Comparison of ENCODE assay signal across 25 cellular contexts in the genomic region with DNA sequence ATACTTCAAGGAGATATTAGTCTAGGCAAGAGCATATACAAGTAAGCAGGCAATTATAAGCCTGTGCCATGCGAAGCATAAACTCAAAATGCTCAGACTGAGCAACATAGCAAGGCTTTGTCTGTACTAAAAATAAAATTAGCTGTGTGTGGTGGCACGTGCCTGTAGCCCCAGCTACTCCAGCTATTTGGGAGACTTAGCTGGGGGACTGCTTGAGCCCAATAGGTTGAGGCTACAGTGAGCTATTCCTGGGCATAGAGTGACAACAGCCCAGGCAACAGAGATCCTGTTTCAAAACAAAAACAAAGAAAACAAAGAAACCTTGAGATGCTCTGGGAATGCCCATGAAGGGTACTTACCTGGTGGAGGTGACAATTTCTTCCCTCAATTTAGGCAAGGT.
"Had no signal": no experiment of that assay in that cellular context is flagged by ENCODE, and none has a peak within 500 bp of the region (broad histone marks: within the 10 kb centered on the region; RNA-seq: fewer than 3 reads in every experiment).

No MANE protein-coding gene starts in this region.

- H3K27ac ChIP-seq: dorsolateral prefrontal cortex, epithelial cell of prostate, foreskin keratinocyte, gastroesophageal sphincter, heart left ventricle, hepatocyte, ovary, skin epidermis, spleen, thoracic aorta, tibial nerve, upper lobe of left lung had no signal

- H3K4me1 ChIP-seq: foreskin keratinocyte, tibial nerve had no signal

- H3K36me3 ChIP-seq: gastroesophageal sphincter, heart left ventricle, ovary, spleen, thoracic aorta, tibial nerve, upper lobe of left lung had no signal

- H3K4me3 ChIP-seq: dorsolateral prefrontal cortex, gastroesophageal sphincter, heart left ventricle, hepatocyte, ovary, skin epidermis, spleen, thoracic aorta, tibial nerve, upper lobe of left lung had no signal

- H3K27me3 ChIP-seq: dorsolateral prefrontal cortex, foreskin keratinocyte, gastroesophageal sphincter, heart left ventricle, hepatocyte, ovary, spleen, tibial nerve, upper lobe of left lung had no signal

- H3K9me3 ChIP-seq: gastroesophageal sphincter, heart left ventricle, ovary, spleen, thoracic aorta, tibial nerve, upper lobe of left lung had no signal

- ATAC-seq: esophagus mucosa; foreskin keratinocyte; gastroesophageal sphincter; natural killer cell; sciatic nerve; stimulated activated naive B cell treated with anti-CD40 and anti-IgM and Interleukin-4, amounts not matched to agents 10 μg/mL and 1 μg/mL and 100 μg/mL, for 72 hours had no signal

- DNase-seq: central memory CD4-positive, alpha-beta T cell; dorsolateral prefrontal cortex; effector CD4-positive, alpha-beta T cell; foreskin keratinocyte; heart left ventricle; kidney; left colon; mesenchymal stem cell; midbrain; natural killer cell; occipital lobe; ovary; posterior cingulate gyrus; retina; spleen; stimulated activated naive B cell treated with anti-CD40 and anti-IgM and Interleukin-4, amounts not matched to agents 10 μg/mL and 1 μg/mL and 100 μg/mL, for 72 hours; upper lobe of left lung had no signal
